In genomic region chr19:12665646-12666304, GRCh38 we compare ENCODE assay signal across 8 cellular contexts. TPM values are rescaled to one million over a fixed set of nuclear protein-coding genes. Genes with fewer than 3 reads are reported as not detected.
DNase-seq lines count a peak whose midpoint lies in the region; ATAC-seq and TF ChIP-seq lines count a peak whose summit lies in the region.

No MANE protein-coding gene starts in this region.

- H3K9me2 ChIP-seq in DOHH2 (replicated peaks; ENCODE audit: control insufficient read depth, low read length) = no peaks in the 10 kb centered on the region
- no peaks in the 10 kb centered on the region for H3K9me2 ChIP-seq in OCI-LY1 (ENCODE audit: low read depth, low read length)

- H3K4me2 ChIP-seq in DOHH2 (ENCODE audit: low read length) = peak overlapping the region; percentile 92
- peak overlapping the region; percentile 93 for H3K4me2 ChIP-seq in OCI-LY1 (ENCODE audit: low read length)

- TF ChIP-seq CTCF in DOHH2 (IDR thresholded peaks at IDR 0.05; ENCODE audit: low read depth, low read length, poor library complexity, severe bottlenecking) (no peak), OCI-LY1 (IDR thresholded peaks at IDR 0.05; ENCODE audit: low read length) (no peak)

- WGBS in ectodermal cell, 2 experiments = 82 to 88% methylated on average over 12 of the region's 12 CpGs

- H3K4me3 ChIP-seq in DOHH2 (ENCODE audit: low read length) = peak overlapping the region; percentile 98
- peak overlapping the region; percentile 87 for H3K4me3 ChIP-seq in OCI-LY1 (ENCODE audit: low read depth, low read length, poor library complexity, severe bottlenecking)
- peak overlapping the region; percentile 68 for H3K4me3 ChIP-seq in ectodermal cell (ENCODE audit: insufficient read depth, low read depth, low read length)
- H3K4me3 ChIP-seq in neuron (ENCODE audit: low read length) = peak overlapping the region; percentile 64

- peaks cover 58% of the 10 kb centered on the region for H3K79me2 ChIP-seq in DOHH2 (ENCODE audit: control insufficient read depth, low read length)
- H3K79me2 ChIP-seq in OCI-LY1 (ENCODE audit: insufficient read depth, low read length) = no peaks in the 10 kb centered on the region

- H4K20me1 ChIP-seq in DOHH2 (ENCODE audit: control insufficient read depth, insufficient read depth, low read depth, low read length) (no peaks in the 10 kb centered on the region), OCI-LY1 (ENCODE audit: insufficient read depth, low read length) (no peaks in the 10 kb centered on the region)

- H3K27ac ChIP-seq in DOHH2 (ENCODE audit: low read depth, low read length) = peak overlapping the region; percentile 41
- peak overlapping the region; percentile 78 for H3K27ac ChIP-seq in OCI-LY1 (ENCODE audit: low read depth, low read length, poor library complexity, severe bottlenecking)
- H3K27ac ChIP-seq in ectodermal cell (ENCODE audit: insufficient read depth, low read depth, low read length, poor library complexity, severe bottlenecking) = no peak overlapping the region

- H3F3A ChIP-seq in DOHH2 (ENCODE audit: control insufficient read depth, insufficient read depth) (0 out of 2 replicates have a peak, but pooled peaks cover 3% of the 10 kb centered on the region), OCI-LY1 (ENCODE audit: insufficient read depth, low read length) (no peaks in the 10 kb centered on the region)

- in situ Hi-C loops in ACHN (cut with HindIII; ENCODE audit: low pct_ligation_motif_present, low pct_unique_long_range_greater_than_20kb, low sequenced_read_pairs) = no loop called here

- H3K27me3 ChIP-seq in DOHH2 (ENCODE audit: control insufficient read depth, low read length) (no peaks in the 10 kb centered on the region), OCI-LY1 (ENCODE audit: insufficient read depth, low read length) (no peaks in the 10 kb centered on the region), ectodermal cell (ENCODE audit: control insufficient read depth, insufficient read depth, low read length, poor library complexity, severe bottlenecking) (no peaks in the 10 kb centered on the region), neuron (ENCODE audit: insufficient read depth, low read length) (no peaks in the 10 kb centered on the region)

- intact Hi-C loops in posterior vena cava (cut with DNase I) = no loop called here

- peak overlapping the region; percentile 81 for H3K9ac ChIP-seq in OCI-LY1 (ENCODE audit: low read length)

- DNase-seq in ACHN (no peak), posterior vena cava (ENCODE audit: low spot score) (no peak), putamen (ENCODE audit: low spot score) (no peak)

- no peak overlapping the region for H2AFZ ChIP-seq in OCI-LY1 (ENCODE audit: low read length)
- peak overlapping the region; percentile 84 for H2AFZ ChIP-seq in neuron (ENCODE audit: low read depth, low read length)

- H3K9me3 ChIP-seq in DOHH2 (ENCODE audit: control insufficient read depth, insufficient read depth, low read length) (no peaks in the 10 kb centered on the region), OCI-LY1 (ENCODE audit: low read length) (no peaks in the 10 kb centered on the region), ectodermal cell (ENCODE audit: control insufficient read depth, low read length) (no peaks in the 10 kb centered on the region), neuron (ENCODE audit: low read length) (no peaks in the 10 kb centered on the region)

- no peak for ATAC-seq in HG03039 (IDR thresholded peaks at IDR 0.05; ENCODE audit: unreplicated experiment)

- peaks cover 38% of the 10 kb centered on the region for H3K36me3 ChIP-seq in DOHH2 (ENCODE audit: control insufficient read depth, low read length)
- H3K36me3 ChIP-seq in OCI-LY1 (ENCODE audit: insufficient read depth, low read length) = peaks cover 38% of the 10 kb centered on the region
- peaks cover 15% of the 10 kb centered on the region for H3K36me3 ChIP-seq in ectodermal cell (ENCODE audit: control insufficient read depth, insufficient read depth, low read length)
- H3K36me3 ChIP-seq in neuron (ENCODE audit: insufficient read depth, low read length) = peaks cover 42% of the 10 kb centered on the region

- H3K4me1 ChIP-seq in DOHH2 (ENCODE audit: control insufficient read depth, low read length) (peaks cover 45% of the 10 kb centered on the region), OCI-LY1 (ENCODE audit: insufficient read depth, low read length, severe bottlenecking) (peaks cover 43% of the 10 kb centered on the region), ectodermal cell (ENCODE audit: control insufficient read depth, insufficient read depth, low read length) (peaks cover 19% of the 10 kb centered on the region), neuron (ENCODE audit: insufficient read depth, low read length) (peaks cover 40% of the 10 kb centered on the region)

RNA-seq across cellular contexts. Expression of gene MAN2B1, which starts 0.8 kb away (rescaled TPM):
- 50.1 TPM for polyA plus RNA-seq in ectodermal cell (2013, experiment 1 of 4)
- polyA plus RNA-seq in ectodermal cell (2013, experiment 2 of 4) = 48.5 TPM
- 63.1 TPM for polyA plus RNA-seq in ectodermal cell (2013, experiment 3 of 4)
- polyA plus RNA-seq in ectodermal cell (2013, experiment 4 of 4) = 75.0 TPM
- total RNA-seq in posterior vena cava = 10 to 100 TPM; 57.2 to 95.8 TPM

RNA-seq across cellular contexts. Expression of gene WDR83, which starts 0.8 kb away (rescaled TPM):
- 17.9 TPM for polyA plus RNA-seq in ectodermal cell (2013, experiment 1 of 4)
- polyA plus RNA-seq in ectodermal cell (2013, experiment 2 of 4) = 18.7 TPM
- 15.4 TPM for polyA plus RNA-seq in ectodermal cell (2013, experiment 3 of 4)
- polyA plus RNA-seq in ectodermal cell (2013, experiment 4 of 4) = 14.7 TPM
- 1 to 10 TPM; 6.7 to 6.9 TPM for total RNA-seq in posterior vena cava

RNA-seq across cellular contexts. Expression of gene DHPS, which starts 15.9 kb away (rescaled TPM):
- polyA plus RNA-seq in ectodermal cell (2013, experiment 1 of 4) = 96.6 TPM
- 87.1 TPM for polyA plus RNA-seq in ectodermal cell (2013, experiment 2 of 4)
- 81.7 TPM for polyA plus RNA-seq in ectodermal cell (2013, experiment 3 of 4)
- 88.5 TPM for polyA plus RNA-seq in ectodermal cell (2013, experiment 4 of 4)
- 10 to 100 TPM; 47.2 to 52.6 TPM for total RNA-seq in posterior vena cava

RNA-seq across cellular contexts. Expression of gene GNG14, which starts 22.0 kb away (rescaled TPM):
- not detected for polyA plus RNA-seq in ectodermal cell (2013, experiment 1 of 4)
- not detected for polyA plus RNA-seq in ectodermal cell (2013, experiment 2 of 4)
- polyA plus RNA-seq in ectodermal cell (2013, experiment 3 of 4) = not detected
- polyA plus RNA-seq in ectodermal cell (2013, experiment 4 of 4) = not detected
- not detected for total RNA-seq in posterior vena cava

RNA-seq across cellular contexts. Expression of gene FBXW9, which starts 30.7 kb away (rescaled TPM):
- 17.6 TPM for polyA plus RNA-seq in ectodermal cell (2013, experiment 1 of 4)
- 20.1 TPM for polyA plus RNA-seq in ectodermal cell (2013, experiment 2 of 4)
- 17.4 TPM for polyA plus RNA-seq in ectodermal cell (2013, experiment 3 of 4)
- polyA plus RNA-seq in ectodermal cell (2013, experiment 4 of 4) = 20.6 TPM
- 1 to 10 TPM; 3.1 to 3.6 TPM for total RNA-seq in posterior vena cava
